32 cellular contexts compared by ENCODE assay signal in genomic region chr12:190881-191280, GRCh38. TPM values are rescaled to one million over a fixed set of nuclear protein-coding genes. Genes with fewer than 3 reads are reported as not detected.
"Had no signal": no experiment of that assay in that cellular context is flagged by ENCODE, and none has a peak within 500 bp of the region (broad histone marks: within the 10 kb centered on the region; RNA-seq: fewer than 3 reads in every experiment).

No MANE protein-coding gene starts in this region.

- H3K27me3 ChIP-seq: ovary, right lobe of liver, testis, uterus had no signal

- H3K9ac ChIP-seq: parathyroid adenoma had no signal

- H3K36me3 ChIP-seq: ovary, sigmoid colon, suprapubic skin, tibial artery, transverse colon, upper lobe of right lung, uterus had no signal

- H3K4me3 Mint-ChIP-seq: natural killer cell treated with Interleukin-12 subunit alpha and Interleukin-12 subunit beta and Interleukin-15 and Interleukin-18, amount 100 ng/mL, for 72 hours; nephron progenitor cell; stimulated activated memory B cell treated with anti-CD40 and anti-IgM and Interleukin-4, amounts not matched to agents 10 μg/mL and 1 μg/mL and 100 μg/mL, for 72 hours; stimulated activated naive CD8-positive, alpha-beta T cell treated with anti-CD3 and anti-CD28 coated beads, Interleukin-15, amount 100 ng/mL, for 72 hours had no signal

- H3K9me3 Mint-ChIP-seq: naive thymus-derived CD8-positive, alpha-beta T cell; natural killer cell treated with Interleukin-12 subunit alpha and Interleukin-12 subunit beta and Interleukin-15 and Interleukin-18, amount 100 ng/mL, for 72 hours; neural crest cell; stimulated activated naive CD8-positive, alpha-beta T cell treated with anti-CD3 and anti-CD28 coated beads, Interleukin-15, amount 100 ng/mL, for 72 hours; type B pancreatic cell had no signal

- ATAC-seq: naive thymus-derived CD8-positive, alpha-beta T cell; natural killer cell treated with Interleukin-12 subunit alpha and Interleukin-12 subunit beta and Interleukin-15 and Interleukin-18, amount 100 ng/mL, for 72 hours; psoas muscle; right cardiac atrium; stimulated activated memory B cell treated with anti-CD40 and anti-IgM and Interleukin-4, amounts not matched to agents 10 μg/mL and 1 μg/mL and 100 μg/mL, for 72 hours; stimulated activated naive CD8-positive, alpha-beta T cell treated with anti-CD3 and anti-CD28 coated beads, Interleukin-15, amount 100 ng/mL, for 72 hours; stimulated activated naive CD8-positive, alpha-beta T cell treated with anti-CD3 and anti-CD28 coated beads, Interleukin-15, Interleukin-2, amounts not matched to agents 100 U/mL and 50 U/mL, for 24 hours; upper lobe of right lung had no signal

- DNase-seq: nephron progenitor cell; occipital lobe; ovary; sigmoid colon; small intestine; stimulated activated CD4-positive, alpha-beta T cell treated with anti-CD3 and anti-CD28 coated beads, Interleukin-12 subunit alpha, Interleukin-12 subunit beta, amount 100 ng/mL, for 4 hours; stimulated activated CD4-positive, alpha-beta T cell treated with anti-CD3 and anti-CD28 coated beads, Interleukin-1b, Interleukin-23, amount 100 ng/mL, for 48 hours; stimulated activated CD4-positive, alpha-beta T cell treated with anti-CD3 and anti-CD28 coated beads, Interleukin-4, amount 100 ng/mL, for 1 hour; stimulated activated CD4-positive, alpha-beta T cell treated with anti-CD3 and anti-CD28 coated beads, Interleukin-4, amount 100 ng/mL, for 4 hours; stimulated activated CD8-positive, alpha-beta memory T cell treated with anti-CD3 and anti-CD28 coated beads, Interleukin-4, amount 100 ng/mL, for 48 hours; stimulated activated naive CD4-positive, alpha-beta T cell; stimulated activated naive CD8-positive, alpha-beta T cell treated with anti-CD3 and anti-CD28 coated beads, Interleukin-15, amount 100 ng/mL, for 72 hours; stimulated activated naive CD8-positive, alpha-beta T cell treated with anti-CD3 and anti-CD28 coated beads, Interleukin-15, Interleukin-2, amounts not matched to agents 100 U/mL and 50 U/mL, for 24 hours; substantia nigra; testis; tibial artery; transverse colon; upper lobe of right lung; uterus had no signal

- H3K36me3 Mint-ChIP-seq: natural killer cell treated with Interleukin-12 subunit alpha and Interleukin-12 subunit beta and Interleukin-15 and Interleukin-18, amount 100 ng/mL, for 72 hours; stimulated activated memory B cell treated with anti-CD40 and anti-IgM and Interleukin-4, amounts not matched to agents 10 μg/mL and 1 μg/mL and 100 μg/mL, for 72 hours; type B pancreatic cell had no signal

- H3K9me3 ChIP-seq: ovary, psoas muscle, right lobe of liver, sigmoid colon, suprapubic skin, testis, tibial artery, transverse colon, upper lobe of right lung, uterus had no signal

- H2AFZ ChIP-seq: parathyroid adenoma had no signal

- H3K27ac Mint-ChIP-seq: natural killer cell treated with Interleukin-12 subunit alpha and Interleukin-12 subunit beta and Interleukin-15 and Interleukin-18, amount 100 ng/mL, for 72 hours; nephron progenitor cell; progenitor cell of endocrine pancreas; stimulated activated memory B cell treated with anti-CD40 and anti-IgM and Interleukin-4, amounts not matched to agents 10 μg/mL and 1 μg/mL and 100 μg/mL, for 72 hours; stimulated activated naive CD8-positive, alpha-beta T cell treated with anti-CD3 and anti-CD28 coated beads, Interleukin-15, amount 100 ng/mL, for 72 hours; type B pancreatic cell had no signal

- H3K27ac ChIP-seq: ovary, parathyroid adenoma, psoas muscle, right lobe of liver, sigmoid colon, suprapubic skin, testis, tibial artery, transverse colon, upper lobe of right lung, uterus had no signal

- H3K4me1 Mint-ChIP-seq: stimulated activated memory B cell treated with anti-CD40 and anti-IgM and Interleukin-4, amounts not matched to agents 10 μg/mL and 1 μg/mL and 100 μg/mL, for 72 hours had no signal

- FAIRE-seq: small intestine had no signal

- H3K4me3 ChIP-seq: ovary, psoas muscle, right lobe of liver, sigmoid colon, suprapubic skin, testis, tibial artery, transverse colon, upper lobe of right lung, uterus had no signal

- H3K4me1 ChIP-seq: psoas muscle, uterus had no signal

- H3K79me2 ChIP-seq: parathyroid adenoma had no signal

RNA-seq across cellular contexts. Expression of gene SLC6A12, which starts 23.1 kb away (rescaled TPM):
- total RNA-seq: osteoblast, skeletal muscle tissue had no signal
- polyA plus RNA-seq: naive thymus-derived CD8-positive, alpha-beta T cell had no signal
